22 cellular contexts compared by ENCODE assay signal in genomic region chr1:99639945-99640344, GRCh38. TPM values are rescaled to one million over a fixed set of nuclear protein-coding genes. Genes with fewer than 3 reads are reported as not detected.
DNase-seq lines count a peak whose midpoint lies in the region; ATAC-seq, FAIRE-seq and TF ChIP-seq lines count a peak whose summit lies in the region.
"Had no signal": no experiment of that assay in that cellular context is flagged by ENCODE, and none has a peak within 500 bp of the region (broad histone marks: within the 10 kb centered on the region; RNA-seq: fewer than 3 reads in every experiment).

No MANE protein-coding gene starts in this region.

- CTCF ChIA-PET in HepG2 (lab: Yijun Ruan, JAX; ENCODE audit: low intra/inter-chr PET ratio, low total read pairs) (no interaction called here), K562 (lab: Yijun Ruan, JAX; ENCODE audit: low intra/inter-chr PET ratio) (no interaction called here)

- FAIRE-seq in HepG2 (lab: Jason Lieb, UNC) (no peak), K562 (lab: Jason Lieb, UNC) (no peak)
- FAIRE-seq: A549, G401.6, GM12891, GM19239 had no signal

- H3K79me2 ChIP-seq in HepG2 (ENCODE audit: insufficient read depth, low read length), result no peaks in the 10 kb centered on the region
- H3K79me2 ChIP-seq in K562 (ENCODE audit: control insufficient read depth, insufficient read depth, low read length), result no peaks in the 10 kb centered on the region

- H3K27ac ChIP-seq in heart left ventricle (peak overlapping the region in 7 of 12 donors; percentile 13 to 67 (median 57)), HepG2 (ENCODE audit: extremely low read length, insufficient read depth, low read length) (no peak overlapping the region), right lobe of liver (no peak overlapping the region), K562 (ENCODE audit: extremely low read depth, low read depth, low read length) (no peak overlapping the region)
- H3K27ac ChIP-seq: 22Rv1, A549, BLaER1 had no signal

- no peak for TF ChIP-seq POLR2A in heart left ventricle (IDR thresholded peaks at IDR 0.05)
- no peak for TF ChIP-seq POLR2A in HepG2 (IDR thresholded peaks at IDR 0.05; ENCODE audit: insufficient read depth in 1 of 2, low read depth in 2 of 2, low read length in 2 of 2)
- TF ChIP-seq POLR2A in right lobe of liver (IDR thresholded peaks at IDR 0.05), result no peak
- no peak for TF ChIP-seq POLR2A in K562 (conservative IDR thresholded peaks at IDR 0.05)

- no peak overlapping the region for H3K4me3 ChIP-seq in heart left ventricle
- no peak overlapping the region for H3K4me3 ChIP-seq in HepG2 (replicated peaks in 1 of 3; ENCODE audit: insufficient read depth in 1 of 3, low read depth in 2 of 3, low read length in 3 of 3)
- H3K4me3 ChIP-seq in right lobe of liver, result no peak overlapping the region
- H3K4me3 ChIP-seq in K562, result no peak overlapping the region
- H3K4me3 ChIP-seq: A549, BLaER1 had no signal

- H3K9ac ChIP-seq in HepG2 (ENCODE audit: insufficient read depth, low read depth, low read length) (no peak overlapping the region), K562 (ENCODE audit: insufficient read depth in 1 of 2, low read depth in 2 of 2, low read length in 2 of 2) (no peak overlapping the region)
- H3K9ac ChIP-seq: BLaER1 had no signal

- H4K20me1 ChIP-seq in HepG2 (ENCODE audit: insufficient read depth, low read length) (no peaks in the 10 kb centered on the region), K562 (replicated peaks; ENCODE audit: control insufficient read depth, insufficient read depth, low read length) (no peaks in the 10 kb centered on the region)
- H4K20me1 ChIP-seq: BLaER1 had no signal

- peaks cover 0 to 48% (median 20%) of the 10 kb centered on the region in 12 donors for H3K4me1 ChIP-seq in heart left ventricle
- peaks cover 52% of the 10 kb centered on the region for H3K4me1 ChIP-seq in HepG2 (ENCODE audit: insufficient read depth, low read length)
- H3K4me1 ChIP-seq in right lobe of liver, result peaks cover 0 to 16% (median 4%) of the 10 kb centered on the region in 4 donors
- H3K4me1 ChIP-seq in K562 (replicated peaks in 1 of 2; ENCODE audit: control insufficient read depth in 2 of 2, insufficient read depth in 2 of 2, low read length in 2 of 2), result peaks cover 4 to 28% of the 10 kb centered on the region in 2 experiments
- H3K4me1 ChIP-seq: BLaER1 had no signal

- H3K27me3 ChIP-seq in heart left ventricle (no peaks in the 10 kb centered on the region), HepG2 (ENCODE audit: control insufficient read depth in 1 of 2, insufficient read depth in 2 of 2, low read length in 2 of 2) (no peaks in the 10 kb centered on the region), right lobe of liver (no peaks in the 10 kb centered on the region), K562 (ENCODE audit: control insufficient read depth in 2 of 2, insufficient read depth in 2 of 2, low read length in 2 of 2) (no peaks in the 10 kb centered on the region)
- H3K27me3 ChIP-seq: BE2C, BLaER1 had no signal

- no peaks in the 10 kb centered on the region for H3K36me3 ChIP-seq in heart left ventricle
- no peaks in the 10 kb centered on the region for H3K36me3 ChIP-seq in HepG2 (replicated peaks in 1 of 2; ENCODE audit: control insufficient read depth in 1 of 2, insufficient read depth in 2 of 2, low read length in 2 of 2)
- H3K36me3 ChIP-seq in right lobe of liver, result no peaks in the 10 kb centered on the region
- H3K36me3 ChIP-seq in K562 (ENCODE audit: control insufficient read depth, insufficient read depth, low read length), result no peaks in the 10 kb centered on the region
- H3K36me3 ChIP-seq: BE2C, BLaER1 had no signal

- H3K4me2 ChIP-seq in HepG2 (ENCODE audit: low read depth, low read length), result no peak overlapping the region
- H3K4me2 ChIP-seq in K562 (ENCODE audit: insufficient read depth, low read length), result no peak overlapping the region; the same call in 1 of the 2 replicates
- H3K4me2 ChIP-seq: A549, BLaER1 had no signal

- H3K9me1 ChIP-seq in K562 (ENCODE audit: control insufficient read depth, insufficient read depth, low read length), result no peaks in the 10 kb centered on the region

- ATAC-seq in heart left ventricle (no peak), left cardiac atrium (no peak), HepG2 (no peak), right lobe of liver (no peak), K562 (no peak)
- ATAC-seq: A549 had no signal

- H2AFZ ChIP-seq in HepG2 (ENCODE audit: low read length) (no peak overlapping the region), K562 (ENCODE audit: low read depth, low read length) (no peak overlapping the region)

- TF ChIP-seq RAD21 in HepG2 (CRISPR knock-in tag; IDR thresholded peaks at IDR 0.05), result no peak
- no peak for TF ChIP-seq RAD21 in K562 (CRISPR knock-in tag; conservative IDR thresholded peaks at IDR 0.05 in 1 of 2, IDR thresholded peaks at IDR 0.05 in 1 of 2)

- DNase-seq in heart left ventricle, result no peak
- DNase-seq in left cardiac atrium, result no peak
- no peak for DNase-seq in HepG2 (ENCODE audit: low spot score)
- no peak for DNase-seq in right lobe of liver
- no peak for DNase-seq in K562 (ENCODE audit: extremely low read depth in 1 of 4, low spot score in 3 of 4)
- DNase-seq in NOMO-1 (lab: John Stamatoyannopoulos, UW; ENCODE audit: unreplicated experiment in 2 of 2), result no peak
- DNase-seq in kidney glomerular epithelial cell (lab: John Stamatoyannopoulos, UW), result no peak
- DNase-seq: BE2C; C1 segment of cervical spinal cord; CD4-positive, alpha-beta memory T cell; CD4-positive, CD25-positive, alpha-beta regulatory T cell; CD8-positive, alpha-beta memory T cell; COR-L47; DMS79 treated with DMSO at 0.1 percent for 48 hours; GF-D8 had no signal

- BruUV-seq in HepG2 (replicated peaks; lab: Mats Ljungman, UMichigan), result no TSS peak
- no TSS peak for BruUV-seq in K562 (replicated peaks; lab: Mats Ljungman, UMichigan)

- intact Hi-C loops in heart left ventricle (cut with DNase I), result loop anchor here in 7 of 10 donors (2.0 to 10.0 kb wide), 8 partner anchors 37 to 455 kb away; no protein-coding TSS in a partner anchor
- intact Hi-C loops in left cardiac atrium (cut with DNase I), result loop anchor here in 1 of 2 donors (5.0 kb wide), 1 partner anchor 38 kb away; no protein-coding TSS in a partner anchor
- intact Hi-C loops in HepG2 (cut with micrococcal nuclease; ENCODE audit: unreplicated experiment), result no loop called here
- intact Hi-C loops in right lobe of liver (cut with DNase I), result no loop called here
- intact Hi-C loops in K562 (cut with micrococcal nuclease), result no loop called here

- no peak for TF ChIP-seq CTCF in heart left ventricle (IDR thresholded peaks at IDR 0.05)
- no peak for TF ChIP-seq CTCF in HepG2 (CRISPR knock-in tag; IDR thresholded peaks at IDR 0.05)
- no peak for TF ChIP-seq CTCF in right lobe of liver (IDR thresholded peaks at IDR 0.05)
- no peak for TF ChIP-seq CTCF in K562 (IDR thresholded peaks at IDR 0.05 in 2 of 3, conservative IDR thresholded peaks at IDR 0.05 in 1 of 3; ENCODE audit: insufficient read depth in 2 of 3, low read depth in 1 of 3, low read length in 3 of 3)

- H3K9me3 ChIP-seq in heart left ventricle, result no peaks in the 10 kb centered on the region
- no peaks in the 10 kb centered on the region for H3K9me3 ChIP-seq in HepG2 (ENCODE audit: low read length)
- H3K9me3 ChIP-seq in right lobe of liver, result no peaks in the 10 kb centered on the region
- no peaks in the 10 kb centered on the region for H3K9me3 ChIP-seq in K562 (replicated peaks; ENCODE audit: control insufficient read depth, insufficient read depth, low read depth, low read length)
- H3K9me3 ChIP-seq: A549, BE2C, BLaER1 had no signal

- TF ChIP-seq EP300 in HepG2 (IDR thresholded peaks at IDR 0.05; ENCODE audit: low read depth in 2 of 2, low read length in 2 of 2), result no peak
- TF ChIP-seq EP300 in HepG2 (CRISPR knock-in tag; IDR thresholded peaks at IDR 0.05; ENCODE audit: borderline replicate concordance), result no peak
- no peak for TF ChIP-seq EP300 in K562 (IDR thresholded peaks at IDR 0.05; ENCODE audit: low read length)

- POLR2A ChIA-PET in HepG2 (lab: Yijun Ruan, JAX), result no interaction called here
- POLR2A ChIA-PET in K562 (lab: Yijun Ruan, JAX), result no interaction called here

- in situ Hi-C loops in HepG2 (cut with HindIII; ENCODE audit: extremely low pct_ligation_motif_present, low pct_unique_long_range_greater_than_20kb), result no loop called here
- in situ Hi-C loops in K562 (cut with MboI), result no loop called here

RNA-seq across cellular contexts. Expression of gene PALMD, which starts 6.0 kb away (rescaled TPM):
- total RNA-seq in heart left ventricle (100 to 1,000 TPM in 7 of 9 donors, 10 to 100 TPM in 2; 74.0 to 236 (median 120) TPM), left cardiac atrium (100 to 1,000 TPM in 1 of 2 donors, 10 to 100 TPM in 1; 80.7 to 104 TPM), HepG2 (2016; rRNA removed; fragmentation: Illumina TruSeq; extraction: Trizol) (31.1 and 42.0 TPM in 2 replicates), right lobe of liver (10 to 100 TPM; 15.0 to 21.1 (median 18.2) TPM), K562 (2014; rRNA removed) (5.4 and 5.7 TPM in 2 replicates), K562 (2014; rRNA removed; fragmentation: Illumina TruSeq; extraction: Trizol) (8.4 and 8.6 TPM in 2 replicates), K562 (2015; rRNA removed; fragmentation: Illumina TruSeq; extraction: Trizol) (12.1 and 13.5 TPM in 2 replicates), K562 (2021) (3.5 and 4.0 TPM in 2 replicates)
- polyA plus RNA-seq in heart left ventricle (100 to 1,000 TPM in 1 of 2 donors, 10 to 100 TPM in 1; 95.2 to 134 TPM), HepG2 (2011; rRNA removed) (4.6 and 5.5 TPM in 2 replicates), K562 (2011; rRNA removed) (0.19 and 3.3 TPM in 2 replicates), K562 (2014; fragmentation: Illumina TruSeq; extraction: Trizol) (7.9 and 12.2 TPM in 2 replicates), K562 (2014; fragmentation: Nextera tagmentation; extraction: Ambion mirVana) (1 to 10 TPM; 2.7 to 6.5 TPM), K562 (2014; rRNA removed) (4.5 and 4.9 TPM in 2 replicates)
- total RNA-seq in HepG2 (2016; cell fraction: cytosol; rRNA removed; fragmentation: Illumina TruSeq; extraction: Trizol; ENCODE audit: low read depth), result 10.3 and 11.6 TPM in 2 replicates
- 30.7 and 39.5 TPM in 2 replicates for total RNA-seq in HepG2 (2016; cell fraction: insoluble cytoplasmic fraction; rRNA removed; fragmentation: Illumina TruSeq; extraction: Trizol)
- total RNA-seq in HepG2 (2016; cell fraction: membrane; rRNA removed; fragmentation: Illumina TruSeq; extraction: Trizol), result 24.2 and 24.3 TPM in 2 replicates
- total RNA-seq in HepG2 (2016; cell fraction: nucleus; rRNA removed; fragmentation: Illumina TruSeq; extraction: Trizol), result 26.7 and 29.8 TPM in 2 replicates
- 2.7 and 3.8 TPM in 2 replicates for polyA plus RNA-seq in HepG2 (2011; cell fraction: cytosol; rRNA removed)
- 4.6 and 6.1 TPM in 2 replicates for polyA plus RNA-seq in HepG2 (2011; cell fraction: nucleus; rRNA removed)
- polyA plus RNA-seq in HepG2 (2012), result 6.5 and 16.7 TPM in 2 replicates
- 6.7 and 7.6 TPM in 2 replicates for polyA plus RNA-seq in HepG2 (2016; cell fraction: cytosol; fragmentation: Illumina TruSeq; extraction: Trizol; ENCODE audit: low read depth)
- 47.1 and 47.2 TPM in 2 replicates for polyA plus RNA-seq in HepG2 (2016; cell fraction: insoluble cytoplasmic fraction; fragmentation: Illumina TruSeq; extraction: Trizol; ENCODE audit: low read depth)
- polyA plus RNA-seq in HepG2 (2016; cell fraction: membrane; fragmentation: Illumina TruSeq; extraction: Trizol; ENCODE audit: low read depth), result 16.3 and 16.4 TPM in 2 replicates
- polyA plus RNA-seq in HepG2 (2016; cell fraction: nucleus; fragmentation: Illumina TruSeq; extraction: Trizol; ENCODE audit: insufficient read depth, low read depth), result 32.5 and 34.5 TPM in 2 replicates
- polyA minus RNA-seq in HepG2 (2011; rRNA and poly(A)+ RNA removed; ENCODE audit: low replicate concordance), result 1.1 and 7.9 TPM in 2 replicates
- 4.4 and 5.5 TPM in 2 replicates for polyA minus RNA-seq in HepG2 (2011; cell fraction: cytosol; rRNA and poly(A)+ RNA removed)
- 20.3 and 20.6 TPM in 2 replicates for polyA minus RNA-seq in HepG2 (2011; cell fraction: nucleus; rRNA and poly(A)+ RNA removed)
- 1.6 and 2.4 TPM in 2 replicates for total RNA-seq in K562 (2011; cell fraction: chromatin; rRNA removed; ENCODE audit: low replicate concordance)
- total RNA-seq in K562 (2011; cell fraction: nucleolus; rRNA removed), result 0.67 and 1.2 TPM in 2 replicates
- total RNA-seq in K562 (2011; cell fraction: nucleoplasm; rRNA removed), result 1.6 and 4.3 TPM in 2 replicates
- polyA plus RNA-seq in K562 (2011; cell fraction: cytosol; rRNA removed), result 0.06 and 0.76 TPM in 2 replicates
- 0.20 and 2.5 TPM in 2 replicates for polyA plus RNA-seq in K562 (2011; cell fraction: nucleus; rRNA removed)
- 3.8 and 4.5 TPM in 2 replicates for polyA plus RNA-seq in K562 (2012)
- polyA minus RNA-seq in K562 (2011; rRNA and poly(A)+ RNA removed), result 0.24 and 3.3 TPM in 2 replicates
- 2.2 TPM in 1 of 2 replicates, not detected in the other for polyA minus RNA-seq in K562 (2011; cell fraction: cytosol; rRNA and poly(A)+ RNA removed)
- 0.56 and 1.8 TPM in 2 replicates for polyA minus RNA-seq in K562 (2011; cell fraction: nucleus; rRNA and poly(A)+ RNA removed)
- total RNA-seq: CD4-positive, alpha-beta memory T cell; CD4-positive, CD25-positive, alpha-beta regulatory T cell; CD8-positive, alpha-beta memory T cell had no signal
- polyA plus RNA-seq: CD14-positive monocyte; CD4-positive, alpha-beta memory T cell; CD4-positive, CD25-positive, alpha-beta regulatory T cell; CD8-positive, alpha-beta memory T cell had no signal

Comparison
In these comparisons a context has a peak if more than half of its experiments do, and no peak if none do; other contexts are left out.
1. H3K27ac ChIP-seq: peak in heart left ventricle (7 of 12); none in HepG2 (single experiment), right lobe of liver (0 of 3) and K562 (single experiment).
2. intact Hi-C loops: an anchor here in heart left ventricle (2.0 to 10.0 kb wide); none called in HepG2, right lobe of liver and K562.